In the genomic region with DNA sequence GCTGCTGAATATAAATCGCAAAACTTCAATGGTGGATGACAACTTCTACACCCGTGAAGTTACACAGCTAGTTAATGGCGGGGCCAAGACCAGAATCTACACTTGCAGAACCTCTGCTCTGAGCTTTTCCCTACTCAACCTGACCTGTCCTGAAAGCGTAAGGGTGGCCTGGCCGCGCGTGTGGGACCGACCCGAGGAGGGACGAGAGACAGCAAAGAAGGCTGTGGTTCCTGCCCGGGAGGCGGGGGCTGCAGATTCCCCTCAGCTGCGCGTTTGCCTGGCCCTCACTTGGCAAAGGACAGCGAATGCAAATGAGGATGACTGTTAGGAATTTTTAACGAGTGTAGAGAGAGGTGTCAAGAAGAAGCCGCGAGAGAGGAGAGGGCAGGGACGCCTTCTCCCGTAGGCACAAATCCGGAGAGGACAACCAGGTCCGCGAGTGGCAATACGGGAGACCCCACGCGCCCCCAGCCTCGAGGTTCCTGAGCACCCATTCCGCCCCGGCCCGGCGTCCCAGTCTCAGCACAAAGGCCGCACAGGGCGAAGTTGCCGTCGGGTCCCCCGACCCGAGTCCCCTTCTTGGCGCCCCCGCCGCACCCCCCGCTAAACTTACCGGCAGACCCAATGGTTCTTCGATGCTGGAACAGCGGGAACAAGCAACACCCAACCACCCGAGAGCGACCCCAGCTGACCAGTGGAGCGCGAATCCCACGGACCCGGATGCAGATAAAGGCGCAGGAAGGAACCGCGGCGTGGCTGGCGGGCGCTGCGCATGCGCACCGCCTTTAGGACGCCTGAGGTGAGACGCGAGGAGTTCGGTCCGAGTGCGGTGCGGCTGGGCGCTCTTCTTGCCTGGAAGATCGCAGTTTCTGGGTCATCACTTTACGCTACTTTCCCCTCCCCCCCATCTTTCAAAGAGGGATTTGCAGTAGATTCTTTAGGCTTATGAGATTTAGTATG, we compare ENCODE assay signal across 8 cellular contexts. TPM values are rescaled to one million over a fixed set of nuclear protein-coding genes. Genes with fewer than 3 reads are reported as not detected.
A peak's percentile ranks its signal among the peaks of the same experiment; 100 is the strongest.
DNase-seq lines count a peak whose midpoint lies in the region; ATAC-seq and TF ChIP-seq lines count a peak whose summit lies in the region.

A gene (minus strand): TSS at position 696 of the 960 bp plus-strand sequence. CDS start 4,349 bp downstream, outside the sequence.

- no peak for TF ChIP-seq CTCF in lung (IDR thresholded peaks at IDR 0.05; ENCODE audit: control extremely low read depth, extremely low read depth)

- ATAC-seq in GM19397 (IDR thresholded peaks at IDR 0.05; ENCODE audit: unreplicated experiment) (peak; percentile 97), HG03571 (IDR thresholded peaks at IDR 0.05; ENCODE audit: unreplicated experiment) (peak; percentile 95), lung (ENCODE audit: insufficient read depth, low FRiP score) (peak; percentile 94)
- peak; percentile 96 for ATAC-seq in activated CD8-positive, alpha-beta T cell treated with anti-CD3 and anti-CD28 coated beads, Interleukin-2, amount 10 ng/mL, durations not matched to agents 7 days and 5 days

- no peaks in the 10 kb centered on the region for H3K9me3 ChIP-seq in lung (ENCODE audit: control insufficient read depth in 2 of 2, insufficient read depth in 1 of 2, low read length in 1 of 2)

- POLR2A ChIA-PET in activated CD8-positive, alpha-beta T cell treated with anti-CD3 and anti-CD28 coated beads, Interleukin-2, amount 10 ng/mL, durations not matched to agents 7 days and 5 days (lab: Charles Lee), result interaction anchor here (1.3 to 1.4 kb wide), 2 partner anchors 47 to 48 kb away, joined by 7 to 18 read pairs; a partner anchor contains a TSS

- peak within 1 kb of the TSS; percentile 79 for H3K4me3 ChIP-seq in lung

- no peaks in the 10 kb centered on the region for H3K27me3 Mint-ChIP-seq in activated CD8-positive, alpha-beta T cell treated with anti-CD3 and anti-CD28 coated beads, Interleukin-2, amount 10 ng/mL, durations not matched to agents 7 days and 5 days (ENCODE audit: low read depth)

- no peaks in the 10 kb centered on the region for H3K36me3 ChIP-seq in lung (ENCODE audit: control insufficient read depth in 2 of 2, insufficient read depth in 2 of 2, low read length in 2 of 2)

- peak within 1 kb of the TSS; percentile 91 for H3K4me3 Mint-ChIP-seq in activated CD8-positive, alpha-beta T cell treated with anti-CD3 and anti-CD28 coated beads, Interleukin-2, amount 10 ng/mL, durations not matched to agents 7 days and 5 days

- H3K27ac ChIP-seq in lung (ENCODE audit: low read depth in 1 of 2, low read length in 1 of 2), result peak within 1 kb of the TSS; percentile 82 to 86

- no peaks in the 10 kb centered on the region for H3K27me3 ChIP-seq in lung (ENCODE audit: control insufficient read depth, insufficient read depth)

- no peaks in the 10 kb centered on the region for H3K9me3 Mint-ChIP-seq in activated CD8-positive, alpha-beta T cell treated with anti-CD3 and anti-CD28 coated beads, Interleukin-2, amount 10 ng/mL, durations not matched to agents 7 days and 5 days (ENCODE audit: insufficient read depth)

- peaks cover 4 to 12% of the 10 kb centered on the region in 2 donors for H3K4me1 ChIP-seq in lung (ENCODE audit: control insufficient read depth in 2 of 2, insufficient read depth in 2 of 2, low read length in 2 of 2)

- H3K36me3 Mint-ChIP-seq in activated CD8-positive, alpha-beta T cell treated with anti-CD3 and anti-CD28 coated beads, Interleukin-2, amount 10 ng/mL, durations not matched to agents 7 days and 5 days (ENCODE audit: low read depth), result peaks cover 2% of the 10 kb centered on the region

- H3K4me1 Mint-ChIP-seq in activated CD8-positive, alpha-beta T cell treated with anti-CD3 and anti-CD28 coated beads, Interleukin-2, amount 10 ng/mL, durations not matched to agents 7 days and 5 days (ENCODE audit: low read depth), result peaks cover 19% of the 10 kb centered on the region

- peak; percentile 94 for DNase-seq in CD1c-positive myeloid dendritic cell (ENCODE audit: extremely low spot score)
- DNase-seq in NCI-H774 (lab: John Stamatoyannopoulos, UW), result peak; percentile 91
- peak; percentile 86 for DNase-seq in activated CD8-positive, alpha-beta T cell treated with anti-CD3 and anti-CD28 coated beads, Interleukin-2, amount 10 ng/mL, durations not matched to agents 7 days and 5 days
- DNase-seq in effector CD4-positive, alpha-beta T cell, result peak; percentile 74
- peak; percentile 90 for DNase-seq in lung (ENCODE audit: low spot score)
- DNase-seq in stimulated activated CD4-positive, alpha-beta T cell treated with anti-CD3 and anti-CD28 coated beads, TNF-alpha, amount 100 ng/mL, for 4 hours (ENCODE audit: low read depth in 3 of 3), result peak; percentile 62 to 69 (median 64)

- peak within 1 kb of the TSS; percentile 91 for H3K27ac Mint-ChIP-seq in activated CD8-positive, alpha-beta T cell treated with anti-CD3 and anti-CD28 coated beads, Interleukin-2, amount 10 ng/mL, durations not matched to agents 7 days and 5 days

- WGBS in lung, 2 donors, result 0 to 1% methylated on average over 69 of the region's 69 CpGs

- CTCF ChIA-PET in activated CD8-positive, alpha-beta T cell treated with anti-CD3 and anti-CD28 coated beads, Interleukin-2, amount 10 ng/mL, durations not matched to agents 7 days and 5 days (lab: Charles Lee), result interaction anchor here (1.9 to 2.3 kb wide), 2 partner anchors 44 to 47 kb away, joined by 7 to 11 read pairs; a partner anchor contains a TSS

RNA-seq across cellular contexts. Expression of the gene that starts here (rescaled TPM):
- total RNA-seq in activated CD8-positive, alpha-beta T cell treated with anti-CD3 and anti-CD28 coated beads, Interleukin-2, amount 10 ng/mL, durations not matched to agents 7 days and 5 days, result 10 to 100 TPM; 11.5 to 12.5 TPM
- total RNA-seq in lung, result 10 to 100 TPM; 12.0 to 28.9 TPM
- polyA plus RNA-seq in lung, result 10 to 100 TPM in 1 of 2 donors, 1 to 10 TPM in 1; 8.6 to 12.2 TPM

Comparison
In these comparisons a context has a peak if more than half of its experiments do, and no peak if none do; other contexts are left out.
1. Peak in every context shown above with its lines: DNase-seq, ATAC-seq, H3K4me3 ChIP-seq and H3K27ac ChIP-seq.